Comparison of ENCODE assay signal across 1 cellular context in genomic region chr13:99652141-99652540, GRCh38.
TF ChIP-seq lines count a peak whose summit lies in the region.

No MANE protein-coding gene starts in this region.

TF ChIP-seq in H1, 55 proteins besides CTCF, POLR2A, EP300 and RAD21:
- TF ChIP-seq KDM5A (IDR thresholded peaks at IDR 0.05; ENCODE audit: low read length) = no peak
- no peak for TF ChIP-seq SP2 (IDR thresholded peaks at IDR 0.05; ENCODE audit: low read length)
